8 cellular contexts compared by ENCODE assay signal in genomic region chr14:73245401-73246325, GRCh38.
DNase-seq lines count a peak whose midpoint lies in the region; ATAC-seq, FAIRE-seq and TF ChIP-seq lines count a peak whose summit lies in the region.

No MANE protein-coding gene starts in this region.

- peak overlapping the region; percentile 74 for H3K4me2 ChIP-seq in OCI-LY1 (ENCODE audit: low read length)

- H2AFZ ChIP-seq in OCI-LY1 (ENCODE audit: low read length), result 0 out of 2 replicates have a peak overlapping the region, but pooled peaks have one; percentile 4

- H3K27ac Mint-ChIP-seq in activated naive CD4-positive, alpha-beta T cell treated with anti-CD3 and anti-CD28 coated beads, Interleukin-2, amount 10 ng/mL, durations not matched to agents 7 days and 5 days, result no peak overlapping the region

- H3K4me1 ChIP-seq in OCI-LY1 (ENCODE audit: insufficient read depth, low read length, severe bottlenecking), result peaks cover 43% of the 10 kb centered on the region

- FAIRE-seq in H54 (lab: Jason Lieb, UNC), result no peak

- no peaks in the 10 kb centered on the region for H3F3A ChIP-seq in OCI-LY1 (ENCODE audit: insufficient read depth, low read length)

- H3K27me3 Mint-ChIP-seq in activated naive CD4-positive, alpha-beta T cell treated with anti-CD3 and anti-CD28 coated beads, Interleukin-2, amount 10 ng/mL, durations not matched to agents 7 days and 5 days, result peaks cover 83% of the 10 kb centered on the region

- H3K27me3 ChIP-seq in OCI-LY1 (ENCODE audit: insufficient read depth, low read length), result peaks cover 7% of the 10 kb centered on the region; the same call in 1 of the 2 replicates

- peak overlapping the region; percentile 52; the same call in 1 of the 2 replicates for H3K9ac ChIP-seq in OCI-LY1 (ENCODE audit: low read length)

- H3K4me1 Mint-ChIP-seq in activated naive CD4-positive, alpha-beta T cell treated with anti-CD3 and anti-CD28 coated beads, Interleukin-2, amount 10 ng/mL, durations not matched to agents 7 days and 5 days, result peaks cover 50% of the 10 kb centered on the region

- H3K36me3 ChIP-seq in OCI-LY1 (ENCODE audit: insufficient read depth, low read length), result no peaks in the 10 kb centered on the region

- H3K9me2 ChIP-seq in OCI-LY1 (ENCODE audit: low read depth, low read length), result no peaks in the 10 kb centered on the region

- TF ChIP-seq POLR2A in H54 (IDR thresholded peaks at IDR 0.05; ENCODE audit: low read depth, low read length), result no peak

- H3K79me2 ChIP-seq in OCI-LY1 (ENCODE audit: insufficient read depth, low read length), result no peaks in the 10 kb centered on the region

- no peaks in the 10 kb centered on the region for H3K36me3 Mint-ChIP-seq in activated naive CD4-positive, alpha-beta T cell treated with anti-CD3 and anti-CD28 coated beads, Interleukin-2, amount 10 ng/mL, durations not matched to agents 7 days and 5 days

- ATAC-seq in HG02610 (IDR thresholded peaks at IDR 0.05; ENCODE audit: unreplicated experiment) (peak; percentile 31), HG02938 (IDR thresholded peaks at IDR 0.05; ENCODE audit: unreplicated experiment) (no peak)

- CTCF ChIA-PET in activated naive CD4-positive, alpha-beta T cell treated with anti-CD3 and anti-CD28 coated beads, Interleukin-2, amount 10 ng/mL, durations not matched to agents 7 days and 5 days (lab: Charles Lee), result interaction anchor here (0.5 kb wide), 1 partner anchor 226 kb away, joined by 3 read pairs; no protein-coding TSS in a partner anchor

- H4K20me1 ChIP-seq in OCI-LY1 (ENCODE audit: insufficient read depth, low read length), result no peaks in the 10 kb centered on the region

- TF ChIP-seq CTCF in OCI-LY1 (IDR thresholded peaks at IDR 0.05; ENCODE audit: low read length), result no peak

- H3K9me3 ChIP-seq in OCI-LY1 (ENCODE audit: low read length), result no peaks in the 10 kb centered on the region

- H3K27ac ChIP-seq in OCI-LY1 (ENCODE audit: low read depth, low read length, poor library complexity, severe bottlenecking), result no peak overlapping the region

- H3K9me3 Mint-ChIP-seq in activated naive CD4-positive, alpha-beta T cell treated with anti-CD3 and anti-CD28 coated beads, Interleukin-2, amount 10 ng/mL, durations not matched to agents 7 days and 5 days, result peaks cover 3% of the 10 kb centered on the region

- DNase-seq in ELR (ENCODE audit: low read depth) (peak; percentile 68), hepatic stellate cell (ENCODE audit: low spot score) (peak; percentile 78), H54 (ENCODE audit: insufficient read length, low spot score) (no peak)
- DNase-seq in activated naive CD4-positive, alpha-beta T cell treated with anti-CD3 and anti-CD28 coated beads, Interleukin-2, amount 10 ng/mL, durations not matched to agents 7 days and 5 days, result peak; percentile 68
- peak; percentile 32 for DNase-seq in stimulated activated CD4-positive, alpha-beta T cell treated with anti-CD3 and anti-CD28 coated beads, Interleukin-1b, Interleukin-23, amount 100 ng/mL, for 48 hours

- H3K4me3 Mint-ChIP-seq in activated naive CD4-positive, alpha-beta T cell treated with anti-CD3 and anti-CD28 coated beads, Interleukin-2, amount 10 ng/mL, durations not matched to agents 7 days and 5 days, result peak overlapping the region; percentile 65

- H3K4me3 ChIP-seq in OCI-LY1 (ENCODE audit: low read depth, low read length, poor library complexity, severe bottlenecking), result peak overlapping the region; percentile 62
